8 cellular contexts compared by ENCODE assay signal in the genomic region with DNA sequence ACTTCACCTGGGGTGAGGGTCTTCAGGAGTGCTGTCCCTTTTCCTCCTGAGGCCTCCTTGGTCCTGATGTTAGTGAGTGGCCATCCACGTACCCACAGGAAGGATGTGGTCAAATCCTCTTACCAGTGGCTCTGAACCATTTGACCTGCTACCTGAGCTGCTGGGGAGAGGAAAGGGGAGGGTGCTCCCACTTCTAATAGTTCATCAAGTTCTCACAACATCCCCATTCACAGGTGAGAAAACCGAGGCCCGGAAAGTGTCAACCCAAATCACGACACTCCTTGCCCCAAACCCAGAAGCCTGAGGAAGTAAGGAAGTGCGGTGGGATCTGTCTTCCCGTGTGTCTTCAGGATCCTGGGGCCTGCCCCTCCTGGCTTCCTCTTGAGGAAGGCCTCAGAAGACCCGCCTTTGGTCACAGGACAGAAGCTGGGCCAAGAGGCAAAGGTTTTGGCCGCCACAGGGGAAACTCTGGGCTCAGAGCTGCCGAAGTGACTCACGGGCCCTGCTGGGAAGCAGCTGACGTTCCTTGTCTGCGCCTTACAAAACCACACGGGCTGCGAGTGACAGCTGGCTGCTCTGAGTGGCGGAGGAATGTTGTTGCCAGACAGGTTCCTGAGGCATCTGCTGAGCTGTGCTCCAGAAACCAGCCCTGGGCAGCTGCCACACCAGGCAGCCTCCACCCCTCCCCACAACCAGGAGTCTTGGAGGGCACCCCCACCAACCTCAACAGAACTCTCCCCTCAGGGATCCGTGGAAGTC.
A peak's percentile ranks its signal among the peaks of the same experiment; 100 is the strongest.
DNase-seq lines count a peak whose midpoint lies in the region; ATAC-seq and TF ChIP-seq lines count a peak whose summit lies in the region.

No MANE protein-coding gene starts in this region.

- peaks cover 5% of the 10 kb centered on the region for H3K36me3 Mint-ChIP-seq in central memory CD8-positive, alpha-beta T cell (ENCODE audit: insufficient read depth)

- peak overlapping the region; percentile 85 for H3K27ac Mint-ChIP-seq in central memory CD8-positive, alpha-beta T cell (ENCODE audit: low read depth)

- H3K4me3 Mint-ChIP-seq in central memory CD8-positive, alpha-beta T cell: peak overlapping the region; percentile 43

- TF ChIP-seq POLR2A in GM18505 (IDR thresholded peaks at IDR 0.05; ENCODE audit: borderline replicate concordance, extremely low read depth, insufficient read depth, insufficient read length): no peak

- DNase-seq in SHP77 (lab: John Stamatoyannopoulos, UW) (peak; percentile 38 to 61), SHP77 treated with DMSO at 0.1 percent for 48 hours (lab: John Stamatoyannopoulos, UW) (no peak), HS-27A (ENCODE audit: low read depth) (peak; percentile 63), left kidney (ENCODE audit: low read depth, low spot score) (peak; percentile 75)
- DNase-seq in central memory CD8-positive, alpha-beta T cell (ENCODE audit: low spot score in 2 of 2): peak in 1 of 2 donors; percentile 27
- peak; percentile 44 for DNase-seq in stimulated activated CD8-positive, alpha-beta memory T cell treated with anti-CD3 and anti-CD28 coated beads, Interleukin-12 subunit alpha, Interleukin-12 subunit beta, amount 100 ng/mL, for 4 hours (ENCODE audit: low read depth)

- no peaks in the 10 kb centered on the region for H3K27me3 Mint-ChIP-seq in central memory CD8-positive, alpha-beta T cell

- ATAC-seq in SK-N-SH treated with all-trans-retinoic acid at 6 μM for 48 hours (peak; percentile 95), GM18505 (IDR thresholded peaks at IDR 0.05; ENCODE audit: unreplicated experiment) (no peak)
- peak; percentile 82 for ATAC-seq in central memory CD8-positive, alpha-beta T cell (replicated peaks; ENCODE audit: extremely low read depth, poor library complexity, severe bottlenecking)

- peaks cover 22% of the 10 kb centered on the region for H3K4me1 Mint-ChIP-seq in central memory CD8-positive, alpha-beta T cell

- H3K9me3 Mint-ChIP-seq in central memory CD8-positive, alpha-beta T cell: no peaks in the 10 kb centered on the region

TF ChIP-seq in SK-N-SH treated with all-trans-retinoic acid at 6 μM for 48 hours, 23 proteins besides CTCF, POLR2A, EP300 and RAD21:
- TF ChIP-seq CSDC2 (CRISPR knock-in tag; IDR thresholded peaks at IDR 0.05) (0 out of 2 replicates have a peak, but pooled peaks have one; percentile 25), TCF4 (CRISPR knock-in tag; IDR thresholded peaks at IDR 0.05; ENCODE audit: borderline replicate concordance) (no peak)
